ENCODE assay signal across 8 cellular contexts in genomic region chr21:44873356-44874239, GRCh38. TPM values are rescaled to one million over a fixed set of nuclear protein-coding genes. Genes with fewer than 3 reads are reported as not detected.
DNase-seq lines count a peak whose midpoint lies in the region; ATAC-seq lines count a peak whose summit lies in the region.

Gene PTTG1IP (minus strand): TSS chr21:44873690. CDS start chr21:44873616, 74 bp downstream.

- H3K4me3 Mint-ChIP-seq in IgD-negative memory B cell: peak within 1 kb of the TSS; percentile 90 to 100 (median 98)

- peak; percentile 89 for DNase-seq in DMS114 treated with DMSO at 0.1 percent for 48 hours (lab: John Stamatoyannopoulos, UW; ENCODE audit: unreplicated experiment)
- DNase-seq in OCI-M1 (lab: John Stamatoyannopoulos, UW): peak; percentile 100
- peak; percentile 99 for DNase-seq in activated T-cell treated with anti-CD3 and anti-CD28 coated beads for 24 hours (ENCODE audit: low read depth)
- peak; percentile 98 for DNase-seq in epidermal melanocyte (ENCODE audit: insufficient read length, low spot score)
- peak; percentile 97 for DNase-seq in middle frontal gyrus (ENCODE audit: extremely low spot score, low spot score)
- peak; percentile 99 for DNase-seq in stimulated activated CD8-positive, alpha-beta memory T cell treated with anti-CD3 and anti-CD28 coated beads, Interleukin-2, amount 100 ng/mL, for 1 hour (ENCODE audit: low read depth in 2 of 2)

- peak within 1 kb of the TSS; percentile 94 to 100 (median 98) for H3K27ac Mint-ChIP-seq in IgD-negative memory B cell

- H3K9me3 Mint-ChIP-seq in IgD-negative memory B cell: no peaks in the 10 kb centered on the region

- no peaks in the 10 kb centered on the region for H3K36me3 Mint-ChIP-seq in IgD-negative memory B cell

- peaks cover 30 to 46% (median 44%) of the 10 kb centered on the region in 3 donors for H3K4me1 Mint-ChIP-seq in IgD-negative memory B cell

- no peaks in the 10 kb centered on the region for H3K27me3 Mint-ChIP-seq in IgD-negative memory B cell

- ATAC-seq in GM21529 (IDR thresholded peaks at IDR 0.05; ENCODE audit: unreplicated experiment): peak; percentile 62

RNA-seq across cellular contexts. Expression of gene PTTG1IP, which starts in this region (rescaled TPM):
- polyA plus RNA-seq in IgD-negative memory B cell: 44.7 TPM

Comparison
In these comparisons a context has a peak if more than half of its experiments do, and no peak if none do; other contexts are left out.
1. Peak in every context shown above with its lines: DNase-seq and ATAC-seq.